ENCODE assay signal across 8 cellular contexts in the genomic region with DNA sequence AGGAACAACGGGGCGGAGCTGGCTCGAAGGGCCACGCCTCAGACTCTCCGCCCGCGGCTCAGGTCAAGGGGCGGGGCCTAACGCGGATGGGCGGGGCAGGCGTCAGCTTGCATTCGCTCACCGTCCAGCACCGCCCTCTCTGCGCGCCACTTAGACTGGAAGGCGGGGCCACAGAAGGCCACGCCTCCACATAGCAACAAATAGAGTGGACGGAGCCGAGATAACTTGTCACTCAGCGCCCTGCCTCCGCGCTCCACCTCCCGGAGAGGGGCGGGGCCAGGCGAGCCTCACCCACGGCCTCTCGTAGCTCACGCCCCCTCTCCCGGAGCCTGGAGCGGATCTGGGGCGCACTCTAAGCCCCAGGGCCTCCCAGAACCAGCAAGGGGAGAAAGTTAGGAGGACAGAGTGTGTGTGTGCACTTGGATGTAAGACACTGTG. TPM values are rescaled to one million over a fixed set of nuclear protein-coding genes. Genes with fewer than 3 reads are reported as not detected.
A peak's percentile ranks its signal among the peaks of the same experiment; 100 is the strongest.
DNase-seq lines count a peak whose midpoint lies in the region; ATAC-seq, FAIRE-seq and TF ChIP-seq lines count a peak whose summit lies in the region.

No MANE protein-coding gene starts in this region.

- no peaks in the 10 kb centered on the region for H3K36me3 Mint-ChIP-seq in activated naive CD8-positive, alpha-beta T cell treated with anti-CD3 and anti-CD28 coated beads, Interleukin-2, amount 50 U/mL, for 24 hours (ENCODE audit: low read depth)

- DNase-seq in GM12864 (ENCODE audit: low read depth): peak; percentile 97
- DNase-seq in NCI-H1417 treated with DMSO at 0.1 percent for 48 hours (lab: John Stamatoyannopoulos, UW): peak; percentile 88
- DNase-seq in SW 1271 (lab: John Stamatoyannopoulos, UW): peak; percentile 83 to 93
- DNase-seq in activated naive CD8-positive, alpha-beta T cell treated with anti-CD3 and anti-CD28 coated beads, Interleukin-2, amount 50 U/mL, for 24 hours: peak; percentile 100
- DNase-seq in Right ventricle myocardium inferior (ENCODE audit: missing footprints): peak; percentile 100
- peak; percentile 99 to 100 (median 100) for DNase-seq in pancreas
- peak; percentile 100 for DNase-seq in thyroid gland

- H3K36me3 ChIP-seq in pancreas (no peaks in the 10 kb centered on the region), thyroid gland (no peaks in the 10 kb centered on the region)

- peak overlapping the region; percentile 93 for H3K27ac Mint-ChIP-seq in activated naive CD8-positive, alpha-beta T cell treated with anti-CD3 and anti-CD28 coated beads, Interleukin-2, amount 50 U/mL, for 24 hours

- no peaks in the 10 kb centered on the region for H3K9me3 Mint-ChIP-seq in activated naive CD8-positive, alpha-beta T cell treated with anti-CD3 and anti-CD28 coated beads, Interleukin-2, amount 50 U/mL, for 24 hours

- peak overlapping the region; percentile 63 for H3K4me3 ChIP-seq in GM12864 (ENCODE audit: low read depth, low read length)
- peak overlapping the region; percentile 50 to 77 (median 62) for H3K4me3 ChIP-seq in pancreas
- peak overlapping the region in 2 of 3 donors; percentile 55 to 64 for H3K4me3 ChIP-seq in thyroid gland (replicated peaks in 1 of 3)

- peak; percentile 89 for FAIRE-seq in pancreas (lab: Jason Lieb, UNC)

- H3K4me3 Mint-ChIP-seq in activated naive CD8-positive, alpha-beta T cell treated with anti-CD3 and anti-CD28 coated beads, Interleukin-2, amount 50 U/mL, for 24 hours: peak overlapping the region; percentile 82

- TF ChIP-seq CTCF in GM12864 (IDR thresholded peaks at IDR 0.05; ENCODE audit: low read depth, low read length, missing control alignments): no peak
- TF ChIP-seq CTCF in pancreas (IDR thresholded peaks at IDR 0.05): no peak
- no peak for TF ChIP-seq CTCF in thyroid gland (IDR thresholded peaks at IDR 0.05)

- peaks cover 32% of the 10 kb centered on the region for H3K4me1 Mint-ChIP-seq in activated naive CD8-positive, alpha-beta T cell treated with anti-CD3 and anti-CD28 coated beads, Interleukin-2, amount 50 U/mL, for 24 hours

- intact Hi-C loops in Right ventricle myocardium inferior (cut with DNase I) (loop anchor here (1.0 to 5.0 kb wide), 4 partner anchors 21 to 132 kb away; a partner anchor contains a TSS), pancreas (cut with DNase I) (no loop called here), thyroid gland (cut with DNase I) (loop anchor here (10.0 kb wide), 2 partner anchors 59 to 129 kb away; no protein-coding TSS in a partner anchor)

- no peak for TF ChIP-seq POLR2A in thyroid gland (IDR thresholded peaks at IDR 0.05)

- ATAC-seq in HG02840 (IDR thresholded peaks at IDR 0.05; ENCODE audit: low FRiP score, unreplicated experiment): peak; percentile 83
- peak; percentile 84 for ATAC-seq in activated naive CD8-positive, alpha-beta T cell treated with anti-CD3 and anti-CD28 coated beads, Interleukin-2, amount 50 U/mL, for 24 hours
- peak; percentile 97 for ATAC-seq in Right ventricle myocardium inferior
- ATAC-seq in pancreas: peak; percentile 91 to 93 (median 92)

- H3K9me3 ChIP-seq in pancreas (no peaks in the 10 kb centered on the region), thyroid gland (no peaks in the 10 kb centered on the region)

- H3K27me3 ChIP-seq in pancreas (no peaks in the 10 kb centered on the region), thyroid gland (no peaks in the 10 kb centered on the region)

- H3K27me3 Mint-ChIP-seq in activated naive CD8-positive, alpha-beta T cell treated with anti-CD3 and anti-CD28 coated beads, Interleukin-2, amount 50 U/mL, for 24 hours: peaks cover 14% of the 10 kb centered on the region

- WGBS in pancreas, 2 donors: 0 to 1% methylated on average over 27 to 33 of the region's 33 CpGs
- WGBS in thyroid gland, 2 donors: 0% methylated on average over 4 of the region's 33 CpGs; no CpG with 5 or more reads in 1 of the 2 donors

- H3K4me1 ChIP-seq in pancreas: peaks cover 3 to 19% (median 4%) of the 10 kb centered on the region in 3 donors
- peaks cover 18 to 31% of the 10 kb centered on the region in 2 donors for H3K4me1 ChIP-seq in thyroid gland

- H3K27ac ChIP-seq in pancreas: peak overlapping the region; percentile 57 to 91 (median 88)
- H3K27ac ChIP-seq in thyroid gland: peak overlapping the region in 2 of 3 donors; percentile 91 to 94

RNA-seq across cellular contexts. Expression of a gene that starts 0.3 kb away (rescaled TPM):
- total RNA-seq in Right ventricle myocardium inferior: 127 TPM
- 10 to 100 TPM; 24.1 to 39.9 (median 34.0) TPM for total RNA-seq in pancreas
- polyA plus RNA-seq in pancreas: 10 to 100 TPM; 47.6 to 49.4 TPM
- total RNA-seq in thyroid gland: 100 to 1,000 TPM; 111 to 238 (median 205) TPM

RNA-seq across cellular contexts. Expression of a gene that starts 1.0 kb away (rescaled TPM):
- total RNA-seq in Right ventricle myocardium inferior (5.1 TPM), pancreas (1 to 10 TPM; 1.0 to 2.5 (median 1.3) TPM), thyroid gland (1 to 10 TPM in 2 of 4 donors, under 1 TPM in 2; 0.67 to 2.7 (median 1.0) TPM)
- 10 to 100 TPM in 1 of 2 donors, 1 to 10 TPM in 1; 9.4 to 23.9 TPM for polyA plus RNA-seq in pancreas

RNA-seq across cellular contexts. Expression of a gene that starts 21.7 kb away (rescaled TPM):
- 28.2 TPM for total RNA-seq in Right ventricle myocardium inferior
- total RNA-seq in pancreas: 10 to 100 TPM in 1 of 6 donors, 1 to 10 TPM in 5; 4.9 to 14.8 (median 7.6) TPM
- 10 to 100 TPM; 11.2 to 15.0 TPM for polyA plus RNA-seq in pancreas
- 10 to 100 TPM; 15.6 to 25.2 (median 20.4) TPM for total RNA-seq in thyroid gland

RNA-seq across cellular contexts. Expression of a gene that starts 40.0 kb away (rescaled TPM):
- total RNA-seq in Right ventricle myocardium inferior (12.0 TPM), pancreas (1 to 10 TPM; 2.6 to 5.4 (median 3.9) TPM), thyroid gland (10 to 100 TPM; 12.6 to 19.9 (median 15.1) TPM)
- polyA plus RNA-seq in pancreas: 10 to 100 TPM in 1 of 2 donors, 1 to 10 TPM in 1; 6.4 to 11.9 TPM

RNA-seq across cellular contexts. Expression of a gene that starts 52.6 kb away (rescaled TPM):
- total RNA-seq in Right ventricle myocardium inferior (3.5 TPM), pancreas (1 to 10 TPM; 1.4 to 3.2 (median 2.3) TPM), thyroid gland (10 to 100 TPM in 2 of 4 donors, 1 to 10 TPM in 2; 7.3 to 27.5 (median 10.3) TPM)
- 1 to 10 TPM; 3.2 to 3.7 TPM for polyA plus RNA-seq in pancreas

Comparison
In these comparisons a context has a peak if more than half of its experiments do, and no peak if none do; other contexts are left out.
1. Peak in every context shown above with its lines: DNase-seq, ATAC-seq, H3K4me3 ChIP-seq and H3K27ac ChIP-seq.
2. intact Hi-C loops: an anchor here in Right ventricle myocardium inferior (1.0 to 5.0 kb wide) and thyroid gland (10.0 kb wide); none called in pancreas.